8 cellular contexts compared by ENCODE assay signal in the genomic region with DNA sequence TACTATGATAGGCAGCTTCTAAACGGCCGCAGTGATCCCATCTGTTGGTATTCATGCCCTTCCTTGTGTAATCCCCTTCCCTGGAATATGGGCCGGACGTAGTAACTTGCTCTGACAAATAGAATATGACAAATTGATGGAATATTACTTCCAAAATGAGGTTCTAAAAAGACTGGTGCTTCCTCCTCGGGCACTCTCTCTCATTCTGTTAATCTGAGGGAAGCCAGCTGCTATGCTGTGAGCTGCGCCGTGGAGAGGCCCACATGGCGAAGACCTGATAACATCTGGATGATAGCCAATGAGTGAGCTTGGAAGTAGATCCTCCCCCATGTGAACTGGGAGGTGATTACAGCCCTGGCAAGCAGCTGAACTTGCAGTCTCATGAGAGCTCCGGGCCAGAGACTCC. TPM values are rescaled to one million over a fixed set of nuclear protein-coding genes. Genes with fewer than 3 reads are reported as not detected.
DNase-seq lines count a peak whose midpoint lies in the region; ATAC-seq and TF ChIP-seq lines count a peak whose summit lies in the region.

No MANE protein-coding gene starts in this region.

- no peak for TF ChIP-seq CTCF in neural crest cell (conservative IDR thresholded peaks at IDR 0.05)

- intact Hi-C loops in activated CD4-positive, alpha-beta T cell treated with anti-CD3 and anti-CD28 coated beads, Interleukin-2, amount 10 ng/mL, durations not matched to agents 24 days and 14 days (cut with micrococcal nuclease) = no loop called here

- no peak overlapping the region for H3K4me3 Mint-ChIP-seq in neural crest cell
- H3K4me3 Mint-ChIP-seq in activated CD4-positive, alpha-beta T cell treated with anti-CD3 and anti-CD28 coated beads, Interleukin-2, amount 10 ng/mL, durations not matched to agents 24 days and 14 days = no peak overlapping the region

- no peaks in the 10 kb centered on the region for H3K27me3 Mint-ChIP-seq in neural crest cell (ENCODE audit: low read depth)
- peaks cover 36% of the 10 kb centered on the region for H3K27me3 Mint-ChIP-seq in activated CD4-positive, alpha-beta T cell treated with anti-CD3 and anti-CD28 coated beads, Interleukin-2, amount 10 ng/mL, durations not matched to agents 24 days and 14 days

- DNase-seq in DMS 273 (lab: John Stamatoyannopoulos, UW; ENCODE audit: unreplicated experiment) = peak; percentile 97
- DNase-seq in NCI-H510A treated with DMSO at 0.1 percent for 48 hours (lab: John Stamatoyannopoulos, UW) = peak; percentile 56
- DNase-seq in fibroblast of gingiva (ENCODE audit: low read depth) = peak; percentile 44
- peak; percentile 28 for DNase-seq in neural crest cell (ENCODE audit: low read depth, low spot score)
- no peak for DNase-seq in activated naive CD4-positive, alpha-beta T cell (lab: John Stamatoyannopoulos, UW)
- no peak for DNase-seq in activated CD4-positive, alpha-beta T cell treated with anti-CD3 and anti-CD28 coated beads, Interleukin-2, amount 10 ng/mL, durations not matched to agents 24 days and 14 days
- no peak for DNase-seq in putamen (ENCODE audit: low spot score)

- peaks cover 23% of the 10 kb centered on the region for H3K4me1 Mint-ChIP-seq in neural crest cell
- peaks cover 2% of the 10 kb centered on the region for H3K4me1 Mint-ChIP-seq in activated CD4-positive, alpha-beta T cell treated with anti-CD3 and anti-CD28 coated beads, Interleukin-2, amount 10 ng/mL, durations not matched to agents 24 days and 14 days

- no peaks in the 10 kb centered on the region for H3K9me3 Mint-ChIP-seq in neural crest cell
- no peaks in the 10 kb centered on the region for H3K9me3 Mint-ChIP-seq in activated CD4-positive, alpha-beta T cell treated with anti-CD3 and anti-CD28 coated beads, Interleukin-2, amount 10 ng/mL, durations not matched to agents 24 days and 14 days

- no peaks in the 10 kb centered on the region for H3K36me3 Mint-ChIP-seq in neural crest cell (ENCODE audit: low read depth)
- no peaks in the 10 kb centered on the region for H3K36me3 Mint-ChIP-seq in activated CD4-positive, alpha-beta T cell treated with anti-CD3 and anti-CD28 coated beads, Interleukin-2, amount 10 ng/mL, durations not matched to agents 24 days and 14 days (ENCODE audit: low read depth)

- ATAC-seq in HG02623 (IDR thresholded peaks at IDR 0.05; ENCODE audit: unreplicated experiment) = no peak

- peak overlapping the region; percentile 38 for H3K27ac Mint-ChIP-seq in neural crest cell (ENCODE audit: unreplicated experiment)
- no peak overlapping the region for H3K27ac Mint-ChIP-seq in activated CD4-positive, alpha-beta T cell treated with anti-CD3 and anti-CD28 coated beads, Interleukin-2, amount 10 ng/mL, durations not matched to agents 24 days and 14 days

RNA-seq across cellular contexts. Expression of gene SLC25A4, which starts 27.2 kb away (rescaled TPM):
- total RNA-seq in neural crest cell = 24.1 and 25.0 TPM in 2 replicates
- 1.7 and 1.9 TPM in 2 replicates for total RNA-seq in activated CD4-positive, alpha-beta T cell treated with anti-CD3 and anti-CD28 coated beads, Interleukin-2, amount 10 ng/mL, durations not matched to agents 24 days and 14 days

Comparison
In these comparisons a context has a peak if more than half of its experiments do, and no peak if none do; other contexts are left out.
1. DNase-seq: peak in DMS 273 (single experiment), NCI-H510A treated with DMSO at 0.1 percent for 48 hours (single experiment), fibroblast of gingiva (single experiment) and neural crest cell (single experiment); none in activated naive CD4-positive, alpha-beta T cell (0 of 4), activated CD4-positive, alpha-beta T cell treated with anti-CD3 and anti-CD28 coated beads, Interleukin-2, amount 10 ng/mL, durations not matched to agents 24 days and 14 days (single experiment) and putamen (single experiment).